1 cellular context compared by ENCODE assay signal in genomic region chr18:21085579-21086161, GRCh38.
TF ChIP-seq lines count a peak whose summit lies in the region.

No MANE protein-coding gene starts in this region.

TF ChIP-seq in IMR-90, 13 proteins besides CTCF, POLR2A, EP300 and RAD21:
- TF ChIP-seq MXI1 (IDR thresholded peaks at IDR 0.05; ENCODE audit: borderline replicate concordance, low read depth, low read length) (no peak), CEBPB (IDR thresholded peaks at IDR 0.05; ENCODE audit: low read depth, low read length) (no peak), NFE2L2 (IDR thresholded peaks at IDR 0.05; ENCODE audit: low read depth, low read length) (no peak), SMC3 (IDR thresholded peaks at IDR 0.05; ENCODE audit: low read depth, low read length) (no peak), ELK1 (IDR thresholded peaks at IDR 0.05; ENCODE audit: borderline replicate concordance, low read depth, low read length) (no peak), MAZ (IDR thresholded peaks at IDR 0.05; ENCODE audit: borderline replicate concordance, low read depth, low read length) (no peak)
